ENCODE assay signal across 18 cellular contexts in the genomic region with DNA sequence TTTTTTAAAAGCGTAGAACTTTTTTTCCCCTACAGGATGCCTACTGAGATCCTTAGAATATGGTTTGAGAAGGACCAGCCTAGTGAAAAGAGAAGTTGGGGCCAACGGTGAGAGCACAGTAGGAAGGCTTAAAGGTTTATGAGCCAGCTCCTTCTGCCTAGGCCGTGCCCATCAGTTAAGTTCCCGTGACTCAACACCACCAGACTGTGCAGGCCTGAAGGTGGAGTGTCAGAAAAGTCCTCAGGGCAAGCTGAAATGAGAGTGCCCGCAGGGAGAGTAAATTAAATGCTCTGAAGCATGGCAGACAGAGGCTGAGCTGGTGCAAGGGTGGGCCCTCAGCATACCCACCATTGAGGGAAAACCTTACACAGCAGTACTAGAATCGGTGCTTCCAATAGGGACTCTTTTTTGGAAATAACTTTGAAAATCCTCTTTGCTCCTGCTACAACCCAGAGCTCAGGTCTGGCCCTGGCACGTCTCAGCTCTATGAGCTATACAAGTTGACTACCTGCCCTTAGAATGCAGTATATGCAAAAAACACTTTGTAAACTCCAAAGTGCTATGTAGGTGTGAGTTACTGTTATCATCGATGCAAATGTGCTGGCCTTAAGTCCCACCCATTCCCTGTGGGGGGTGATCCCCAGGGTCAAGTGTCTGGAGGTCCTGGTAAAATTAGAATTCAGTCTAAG. TPM values are rescaled to one million over a fixed set of nuclear protein-coding genes. Genes with fewer than 3 reads are reported as not detected.
"Had no signal": no experiment of that assay in that cellular context is flagged by ENCODE, and none has a peak within 500 bp of the region (broad histone marks: within the 10 kb centered on the region; RNA-seq: fewer than 3 reads in every experiment).

No MANE protein-coding gene starts in this region.

- H3K4me3 ChIP-seq: coronary artery, prostate gland, sigmoid colon, stomach, testis, upper lobe of right lung had no signal

- ATAC-seq: activated CD4-positive, alpha-beta T cell treated with anti-CD3 and anti-CD28 coated beads for 36 hours; activated naive CD4-positive, alpha-beta T cell treated with anti-CD3 and anti-CD28 coated beads, Interleukin-2, amount 50 U/mL, for 72 hours; activated T-cell treated with anti-CD3 and anti-CD28 coated beads, Interleukin-2, amount 50 U/mL, for 72 hours; upper lobe of right lung had no signal

- H3K9me3 ChIP-seq: prostate gland, sigmoid colon, stomach, testis, upper lobe of right lung had no signal

- H3K27ac ChIP-seq: coronary artery, prostate gland, sigmoid colon, stomach, testis, upper lobe of right lung had no signal

- H3K36me3 ChIP-seq: prostate gland, sigmoid colon, stomach, upper lobe of right lung had no signal

- DNase-seq: activated CD4-positive, alpha-beta T cell treated with anti-CD3 and anti-CD28 coated beads for 36 hours; activated CD8-positive, alpha-beta memory T cell treated with anti-CD3 and anti-CD28 coated beads, Interleukin-2, amount 50 U/mL, for 48 hours; activated gamma-delta T cell; activated T-cell treated with anti-CD3 and anti-CD28 coated beads, Interleukin-2, amount 50 U/mL, for 72 hours; central memory CD4-positive, alpha-beta T cell; head of caudate nucleus; nucleus accumbens; sigmoid colon; stimulated activated CD4-positive, alpha-beta T cell treated with anti-CD3 and anti-CD28 coated beads, Interleukin-1b, Interleukin-23, amount 100 ng/mL, for 48 hours; stomach; testis; upper lobe of right lung had no signal

- H3K27me3 ChIP-seq: sigmoid colon, stomach, testis, upper lobe of right lung had no signal

- H3K4me1 ChIP-seq: prostate gland, sigmoid colon, stomach, testis, upper lobe of right lung had no signal

- FAIRE-seq: frontal cortex had no signal

RNA-seq across cellular contexts. Expression of a gene that starts 15.2 kb away (rescaled TPM):
- total RNA-seq: liver, mesenteric fat pad, sigmoid colon had no signal
